22 cellular contexts compared by ENCODE assay signal in the genomic region with DNA sequence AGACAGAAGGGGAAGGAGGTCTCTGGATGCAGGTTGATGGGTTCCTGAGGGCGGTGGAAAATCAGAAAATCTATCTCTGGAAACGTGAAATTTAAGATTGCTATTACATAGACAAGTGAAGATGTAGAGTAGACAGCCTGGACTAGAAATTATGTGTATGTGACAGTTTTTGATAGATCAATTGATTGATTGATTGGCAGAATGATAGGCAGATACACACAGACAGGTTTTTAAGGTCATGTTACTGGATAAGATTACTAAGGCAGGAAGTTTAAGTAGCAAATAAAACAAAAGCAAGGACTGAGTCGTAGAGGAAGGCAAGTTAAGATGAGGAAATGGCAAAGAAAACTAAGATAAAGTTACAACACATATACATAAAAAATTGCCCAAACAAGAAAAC.
DNase-seq lines count a peak whose midpoint lies in the region; ATAC-seq, FAIRE-seq and TF ChIP-seq lines count a peak whose summit lies in the region.
"Had no signal": no experiment of that assay in that cellular context is flagged by ENCODE, and none has a peak within 500 bp of the region (broad histone marks: within the 10 kb centered on the region; RNA-seq: fewer than 3 reads in every experiment).

No MANE protein-coding gene starts in this region.

- in situ Hi-C loops in mammary epithelial cell (cut with MboI; ENCODE audit: low sequenced_read_pairs in 2 of 2), result no loop called here
- in situ Hi-C loops in K562 (cut with MboI), result no loop called here

- no peaks in the 10 kb centered on the region for H4K20me1 ChIP-seq in mammary epithelial cell (ENCODE audit: insufficient read depth, low read length)
- H4K20me1 ChIP-seq in K562 (replicated peaks; ENCODE audit: control insufficient read depth, insufficient read depth, low read length), result no peaks in the 10 kb centered on the region
- H4K20me1 ChIP-seq in neural cell (ENCODE audit: insufficient read depth), result no peaks in the 10 kb centered on the region

- H2AFZ ChIP-seq in mammary epithelial cell (ENCODE audit: low read depth, low read length) (peak overlapping the region; percentile 34), K562 (ENCODE audit: low read depth, low read length) (peak overlapping the region; percentile 37), neural cell (ENCODE audit: low read depth, low read length) (no peak overlapping the region)
- H2AFZ ChIP-seq: GM23248 had no signal

- H3K4me1 ChIP-seq in mammary epithelial cell (ENCODE audit: insufficient read depth, low read length) (peaks cover 28% of the 10 kb centered on the region), K562 (replicated peaks in 1 of 2; ENCODE audit: control insufficient read depth in 2 of 2, insufficient read depth in 2 of 2, low read length in 2 of 2) (no peaks in the 10 kb centered on the region; a peak in 1 of 5 replicates), uterus (no peaks in the 10 kb centered on the region)
- H3K4me1 ChIP-seq: Caco-2 had no signal

- H3K9me2 ChIP-seq in neural cell (ENCODE audit: insufficient read depth, low read length), result no peaks in the 10 kb centered on the region

- no peaks in the 10 kb centered on the region for H3K27me3 Mint-ChIP-seq in MCF 10A (ENCODE audit: insufficient read depth, unreplicated experiment)
- H3K27me3 Mint-ChIP-seq in naive thymus-derived CD8-positive, alpha-beta T cell, result peaks cover 0 to 14% (median 2%) of the 10 kb centered on the region in 5 donors

- POLR2A ChIA-PET in MCF 10A (lab: Yijun Ruan, JAX), result no interaction called here
- POLR2A ChIA-PET in K562 (lab: Yijun Ruan, JAX), result no interaction called here
- POLR2A ChIA-PET in naive thymus-derived CD8-positive, alpha-beta T cell (lab: Charles Lee), result no interaction called here

- DNase-seq in mammary epithelial cell (no peak), MCF 10A (ENCODE audit: unreplicated experiment) (no peak), K562 (ENCODE audit: extremely low read depth in 1 of 4, low spot score in 3 of 4) (no peak), NCI-H146 (lab: John Stamatoyannopoulos, UW) (no peak), uterus (no peak)
- no peak for DNase-seq in naive thymus-derived CD8-positive, alpha-beta T cell
- DNase-seq: AML-193; Caco-2; CD4-positive, alpha-beta T cell; DMS153; DMS79; GF-D8; GM23248; KG1 had no signal

- intact Hi-C loops in mammary epithelial cell (cut with micrococcal nuclease), result no loop called here
- intact Hi-C loops in MCF 10A (cut with micrococcal nuclease), result loop anchor here (10.0 kb wide), 2 partner anchors 1687 to 1987 kb away; no protein-coding TSS in a partner anchor
- intact Hi-C loops in K562 (cut with micrococcal nuclease), result loop anchor here (10.0 kb wide), 2 partner anchors 547 to 877 kb away; no protein-coding TSS in a partner anchor
- intact Hi-C loops in uterus (cut with DNase I; ENCODE audit: low total_unique reads), result no loop called here

- H3K9ac ChIP-seq in mammary epithelial cell (ENCODE audit: insufficient read depth, low read length) (no peak overlapping the region), K562 (ENCODE audit: insufficient read depth in 1 of 2, low read depth in 2 of 2, low read length in 2 of 2) (no peak overlapping the region), neural cell (ENCODE audit: low read length) (no peak overlapping the region)
- H3K9ac ChIP-seq: GM23248 had no signal

- CTCF ChIA-PET in mammary epithelial cell (lab: Charles Lee; ENCODE audit: low non-redundant PET), result no interaction called here
- CTCF ChIA-PET in MCF 10A (lab: Yijun Ruan, JAX), result no interaction called here
- CTCF ChIA-PET in K562 (lab: Yijun Ruan, JAX; ENCODE audit: low intra/inter-chr PET ratio), result no interaction called here

- ATAC-seq in K562, result no peak
- ATAC-seq in naive thymus-derived CD8-positive, alpha-beta T cell, result no peak
- ATAC-seq: A549 had no signal

- WGBS in mammary epithelial cell (ENCODE audit: low coverage, missing lambda C conversion rate), result 45% methylated on average over 3 of the region's 3 CpGs
- 2% methylated on average over 3 of the region's 3 CpGs for WGBS in K562 (ENCODE audit: insufficient coverage, low coverage, missing lambda C conversion rate)

- H3K9me3 ChIP-seq in mammary epithelial cell (replicated peaks; ENCODE audit: insufficient read depth, low read length) (no peaks in the 10 kb centered on the region), K562 (replicated peaks; ENCODE audit: control insufficient read depth, insufficient read depth, low read depth, low read length) (no peaks in the 10 kb centered on the region), neural cell (ENCODE audit: low read length) (no peaks in the 10 kb centered on the region), uterus (no peaks in the 10 kb centered on the region)
- H3K9me3 ChIP-seq: A549, Caco-2, HAP-1 had no signal

- TF ChIP-seq EP300 in K562 (IDR thresholded peaks at IDR 0.05; ENCODE audit: low read length) (no peak), neural cell (conservative IDR thresholded peaks at IDR 0.05; ENCODE audit: poor library complexity, severe bottlenecking) (peak; percentile 92)

- H3K79me2 ChIP-seq in mammary epithelial cell (ENCODE audit: insufficient read depth, low read length) (no peaks in the 10 kb centered on the region), K562 (ENCODE audit: control insufficient read depth, insufficient read depth, low read length) (no peaks in the 10 kb centered on the region), neural cell (replicated peaks; ENCODE audit: insufficient read depth, low read length) (no peaks in the 10 kb centered on the region)

- BruUV-seq in mammary epithelial cell (replicated peaks; lab: Mats Ljungman, UMichigan) (no TSS peak), MCF 10A (replicated peaks; lab: Mats Ljungman, UMichigan) (no TSS peak), K562 (replicated peaks; lab: Mats Ljungman, UMichigan) (no TSS peak)

- H3K27ac ChIP-seq in mammary epithelial cell (ENCODE audit: insufficient read depth, low read depth, low read length) (no peak overlapping the region), K562 (ENCODE audit: extremely low read depth, low read depth, low read length) (no peak overlapping the region), neural cell (ENCODE audit: low read length) (no peak overlapping the region), uterus (no peak overlapping the region)
- H3K27ac ChIP-seq: 22Rv1, C4-2B, GM23248, HL-60 had no signal

- TF ChIP-seq CTCF in mammary epithelial cell (conservative IDR thresholded peaks at IDR 0.05 in 1 of 2, IDR thresholded peaks at IDR 0.05 in 1 of 2; ENCODE audit: extremely low read depth in 1 of 2, insufficient read depth in 1 of 2, low read depth in 1 of 2, low read length in 2 of 2) (no peak), MCF 10A (IDR thresholded peaks at IDR 0.05; ENCODE audit: unreplicated experiment) (no peak), K562 (IDR thresholded peaks at IDR 0.05 in 2 of 3, conservative IDR thresholded peaks at IDR 0.05 in 1 of 3; ENCODE audit: insufficient read depth in 2 of 3, low read depth in 1 of 3, low read length in 3 of 3) (no peak), neural cell (IDR thresholded peaks at IDR 0.05; ENCODE audit: poor library complexity, severe bottlenecking) (no peak), uterus (IDR thresholded peaks at IDR 0.05) (no peak)

- dilution Hi-C loops in mammary epithelial cell (cut with HindIII; ENCODE audit: low sequenced_read_pairs), result no loop called here

- H3K36me3 ChIP-seq in mammary epithelial cell (ENCODE audit: insufficient read depth, low read length), result no peaks in the 10 kb centered on the region
- no peaks in the 10 kb centered on the region for H3K36me3 ChIP-seq in K562 (ENCODE audit: control insufficient read depth, insufficient read depth, low read length)
- no peaks in the 10 kb centered on the region for H3K36me3 ChIP-seq in neural cell (ENCODE audit: insufficient read depth, low read length)
- H3K36me3 ChIP-seq in uterus, result no peaks in the 10 kb centered on the region
- H3K36me3 ChIP-seq: HAP-1 had no signal

- no peaks in the 10 kb centered on the region for H3F3A ChIP-seq in neural cell (ENCODE audit: insufficient read depth, low read length, poor library complexity, severe bottlenecking)

- H3K9me3 Mint-ChIP-seq in MCF 10A (ENCODE audit: unreplicated experiment), result no peaks in the 10 kb centered on the region
- no peaks in the 10 kb centered on the region for H3K9me3 Mint-ChIP-seq in naive thymus-derived CD8-positive, alpha-beta T cell
- H3K9me3 Mint-ChIP-seq: CD4-positive, alpha-beta T cell; IgD-negative memory B cell had no signal

- TF ChIP-seq POLR2A in K562 (conservative IDR thresholded peaks at IDR 0.05) (no peak), uterus (IDR thresholded peaks at IDR 0.05) (no peak)

- no peak overlapping the region for H3K27ac Mint-ChIP-seq in MCF 10A (ENCODE audit: low read depth, unreplicated experiment)
- H3K27ac Mint-ChIP-seq in naive thymus-derived CD8-positive, alpha-beta T cell, result no peak overlapping the region
- H3K27ac Mint-ChIP-seq: CD4-positive, alpha-beta T cell; IgD-negative memory B cell had no signal

- peaks cover 23% of the 10 kb centered on the region for H3K4me1 Mint-ChIP-seq in MCF 10A (ENCODE audit: insufficient read depth, unreplicated experiment)
- no peaks in the 10 kb centered on the region for H3K4me1 Mint-ChIP-seq in naive thymus-derived CD8-positive, alpha-beta T cell
- H3K4me1 Mint-ChIP-seq: IgD-negative memory B cell had no signal

- TF ChIP-seq RAD21 in K562 (CRISPR knock-in tag; conservative IDR thresholded peaks at IDR 0.05 in 1 of 2, IDR thresholded peaks at IDR 0.05 in 1 of 2), result no peak
- TF ChIP-seq RAD21 in neural cell (conservative IDR thresholded peaks at IDR 0.05), result no peak

- no peak for FAIRE-seq in K562 (lab: Jason Lieb, UNC)
- FAIRE-seq: A549, HTR-8/SVneo had no signal

- H3K4me3 Mint-ChIP-seq in MCF 10A (ENCODE audit: unreplicated experiment), result no peak overlapping the region
- no peak overlapping the region for H3K4me3 Mint-ChIP-seq in naive thymus-derived CD8-positive, alpha-beta T cell
- H3K4me3 Mint-ChIP-seq: CD4-positive, alpha-beta T cell; IgD-negative memory B cell had no signal

- H3K9me1 ChIP-seq in K562 (ENCODE audit: control insufficient read depth, insufficient read depth, low read length), result no peaks in the 10 kb centered on the region

- H3K27me3 ChIP-seq in mammary epithelial cell (ENCODE audit: insufficient read depth, low read length) (no peaks in the 10 kb centered on the region), K562 (ENCODE audit: control insufficient read depth in 2 of 2, insufficient read depth in 2 of 2, low read length in 2 of 2) (no peaks in the 10 kb centered on the region), neural cell (ENCODE audit: insufficient read depth, low read depth, low read length) (no peaks in the 10 kb centered on the region), uterus (no peaks in the 10 kb centered on the region)

- no peak overlapping the region for H3K4me2 ChIP-seq in mammary epithelial cell (ENCODE audit: insufficient read depth, low read depth, low read length)
- no peak overlapping the region for H3K4me2 ChIP-seq in K562 (ENCODE audit: insufficient read depth, low read length)
- no peak overlapping the region for H3K4me2 ChIP-seq in neural cell (ENCODE audit: low read length)
- H3K4me2 ChIP-seq: A549 had no signal

- H3K4me3 ChIP-seq in mammary epithelial cell (replicated peaks in 1 of 3; ENCODE audit: insufficient read depth in 1 of 3, low read depth in 2 of 3, low read length in 3 of 3), result no peak overlapping the region
- no peak overlapping the region for H3K4me3 ChIP-seq in K562
- no peak overlapping the region for H3K4me3 ChIP-seq in neural cell (ENCODE audit: low read length)
- no peak overlapping the region for H3K4me3 ChIP-seq in uterus
- H3K4me3 ChIP-seq: A549, GM23248, HAP-1 had no signal

- no peaks in the 10 kb centered on the region for H3K36me3 Mint-ChIP-seq in MCF 10A (ENCODE audit: insufficient read depth, unreplicated experiment)
- H3K36me3 Mint-ChIP-seq in naive thymus-derived CD8-positive, alpha-beta T cell, result no peaks in the 10 kb centered on the region
- H3K36me3 Mint-ChIP-seq: IgD-negative memory B cell had no signal

Comparison
In these comparisons a context has a peak if more than half of its experiments do, and no peak if none do; other contexts are left out.
1. intact Hi-C loops: an anchor here in MCF 10A (10.0 kb wide) and K562 (10.0 kb wide); none called in mammary epithelial cell and uterus.